ENCODE assay signal across 1 cellular context in genomic region chr14:24267516-24267915, GRCh38.
TF ChIP-seq lines count a peak whose summit lies in the region.

No MANE protein-coding gene starts in this region.

TF ChIP-seq in GM12878, 131 proteins besides CTCF, POLR2A, EP300 and RAD21:
- TF ChIP-seq HSF1 (IDR thresholded peaks at IDR 0.05; ENCODE audit: low read depth, low read length) (no peak), ZZZ3 (IDR thresholded peaks at IDR 0.05; ENCODE audit: control insufficient read depth, insufficient read length, low read depth) (no peak), GATAD2B (conservative IDR thresholded peaks at IDR 0.05; ENCODE audit: low read depth) (no peak), HDAC6 (IDR thresholded peaks at IDR 0.05; ENCODE audit: unreplicated experiment) (no peak), STAT3 (IDR thresholded peaks at IDR 0.05; ENCODE audit: low read depth, low read length) (no peak)
- TF ChIP-seq, protein P1, sequence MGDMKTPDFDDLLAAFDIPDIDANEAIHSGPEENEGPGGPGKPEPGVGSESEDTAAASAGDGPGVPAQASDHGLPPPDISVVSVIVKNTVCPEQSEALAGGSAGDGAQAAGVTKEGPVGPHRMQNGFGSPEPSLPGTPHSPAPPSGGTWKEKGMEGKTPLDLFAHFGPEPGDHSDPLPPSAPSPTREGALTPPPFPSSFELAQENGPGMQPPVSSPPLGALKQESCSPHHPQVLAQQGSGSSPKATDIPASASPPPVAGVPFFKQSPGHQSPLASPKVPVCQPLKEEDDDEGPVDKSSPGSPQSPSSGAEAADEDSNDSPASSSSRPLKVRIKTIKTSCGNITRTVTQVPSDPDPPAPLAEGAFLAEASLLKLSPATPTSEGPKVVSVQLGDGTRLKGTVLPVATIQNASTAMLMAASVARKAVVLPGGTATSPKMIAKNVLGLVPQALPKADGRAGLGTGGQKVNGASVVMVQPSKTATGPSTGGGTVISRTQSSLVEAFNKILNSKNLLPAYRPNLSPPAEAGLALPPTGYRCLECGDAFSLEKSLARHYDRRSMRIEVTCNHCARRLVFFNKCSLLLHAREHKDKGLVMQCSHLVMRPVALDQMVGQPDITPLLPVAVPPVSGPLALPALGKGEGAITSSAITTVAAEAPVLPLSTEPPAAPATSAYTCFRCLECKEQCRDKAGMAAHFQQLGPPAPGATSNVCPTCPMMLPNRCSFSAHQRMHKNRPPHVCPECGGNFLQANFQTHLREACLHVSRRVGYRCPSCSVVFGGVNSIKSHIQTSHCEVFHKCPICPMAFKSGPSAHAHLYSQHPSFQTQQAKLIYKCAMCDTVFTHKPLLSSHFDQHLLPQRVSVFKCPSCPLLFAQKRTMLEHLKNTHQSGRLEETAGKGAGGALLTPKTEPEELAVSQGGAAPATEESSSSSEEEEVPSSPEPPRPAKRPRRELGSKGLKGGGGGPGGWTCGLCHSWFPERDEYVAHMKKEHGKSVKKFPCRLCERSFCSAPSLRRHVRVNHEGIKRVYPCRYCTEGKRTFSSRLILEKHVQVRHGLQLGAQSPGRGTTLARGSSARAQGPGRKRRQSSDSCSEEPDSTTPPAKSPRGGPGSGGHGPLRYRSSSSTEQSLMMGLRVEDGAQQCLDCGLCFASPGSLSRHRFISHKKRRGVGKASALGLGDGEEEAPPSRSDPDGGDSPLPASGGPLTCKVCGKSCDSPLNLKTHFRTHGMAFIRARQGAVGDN (IDR thresholded peaks at IDR 0.05) = no peak
- TF ChIP-seq, protein P2, sequence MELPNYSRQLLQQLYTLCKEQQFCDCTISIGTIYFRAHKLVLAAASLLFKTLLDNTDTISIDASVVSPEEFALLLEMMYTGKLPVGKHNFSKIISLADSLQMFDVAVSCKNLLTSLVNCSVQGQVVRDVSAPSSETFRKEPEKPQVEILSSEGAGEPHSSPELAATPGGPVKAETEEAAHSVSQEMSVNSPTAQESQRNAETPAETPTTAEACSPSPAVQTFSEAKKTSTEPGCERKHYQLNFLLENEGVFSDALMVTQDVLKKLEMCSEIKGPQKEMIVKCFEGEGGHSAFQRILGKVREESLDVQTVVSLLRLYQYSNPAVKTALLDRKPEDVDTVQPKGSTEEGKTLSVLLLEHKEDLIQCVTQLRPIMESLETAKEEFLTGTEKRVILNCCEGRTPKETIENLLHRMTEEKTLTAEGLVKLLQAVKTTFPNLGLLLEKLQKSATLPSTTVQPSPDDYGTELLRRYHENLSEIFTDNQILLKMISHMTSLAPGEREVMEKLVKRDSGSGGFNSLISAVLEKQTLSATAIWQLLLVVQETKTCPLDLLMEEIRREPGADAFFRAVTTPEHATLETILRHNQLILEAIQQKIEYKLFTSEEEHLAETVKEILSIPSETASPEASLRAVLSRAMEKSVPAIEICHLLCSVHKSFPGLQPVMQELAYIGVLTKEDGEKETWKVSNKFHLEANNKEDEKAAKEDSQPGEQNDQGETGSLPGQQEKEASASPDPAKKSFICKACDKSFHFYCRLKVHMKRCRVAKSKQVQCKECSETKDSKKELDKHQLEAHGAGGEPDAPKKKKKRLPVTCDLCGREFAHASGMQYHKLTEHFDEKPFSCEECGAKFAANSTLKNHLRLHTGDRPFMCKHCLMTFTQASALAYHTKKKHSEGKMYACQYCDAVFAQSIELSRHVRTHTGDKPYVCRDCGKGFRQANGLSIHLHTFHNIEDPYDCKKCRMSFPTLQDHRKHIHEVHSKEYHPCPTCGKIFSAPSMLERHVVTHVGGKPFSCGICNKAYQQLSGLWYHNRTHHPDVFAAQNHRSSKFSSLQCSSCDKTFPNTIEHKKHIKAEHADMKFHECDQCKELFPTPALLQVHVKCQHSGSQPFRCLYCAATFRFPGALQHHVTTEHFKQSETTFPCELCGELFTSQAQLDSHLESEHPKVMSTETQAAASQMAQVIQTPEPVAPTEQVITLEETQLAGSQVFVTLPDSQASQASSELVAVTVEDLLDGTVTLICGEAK (IDR thresholded peaks at IDR 0.05; ENCODE audit: borderline replicate concordance) = no peak
